ENCODE assay signal across 36 cellular contexts in the genomic region with DNA sequence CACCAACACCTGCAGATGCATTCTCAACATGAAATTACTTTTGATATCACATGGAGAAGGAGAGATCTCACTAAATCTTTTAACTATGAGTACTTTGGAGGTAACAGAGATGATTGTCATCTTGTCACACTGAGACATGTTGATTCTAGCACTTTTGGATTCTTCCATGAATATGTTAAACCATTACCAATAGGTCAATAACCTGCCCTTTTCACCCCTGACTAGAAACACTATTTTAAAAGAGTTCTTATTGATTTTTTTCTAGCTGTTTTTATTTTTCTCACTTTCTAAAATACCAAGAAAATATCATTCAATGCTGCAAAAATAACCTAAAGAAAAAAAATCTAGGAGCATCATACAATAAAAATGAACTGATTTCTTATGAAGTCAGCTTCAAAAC. TPM values are rescaled to one million over a fixed set of nuclear protein-coding genes. Genes with fewer than 3 reads are reported as not detected.
"Had no signal": no experiment of that assay in that cellular context is flagged by ENCODE, and none has a peak within 500 bp of the region (broad histone marks: within the 10 kb centered on the region; RNA-seq: fewer than 3 reads in every experiment).

No MANE protein-coding gene starts in this region.

- H3K9me3 ChIP-seq: MG63 had no signal

- H3K36me3 ChIP-seq: MG63 had no signal

- H3K27me3 ChIP-seq: MG63 had no signal

- DNase-seq: Karpas-422, Kasumi-1, MG63, MM.1S, MV-4-11, NCI-H1048, NCI-H1092, NCI-H1092 treated with DMSO at 0.1 percent for 48 hours, NCI-H1105, NCI-H1105 treated with DMSO at 0.1 percent for 48 hours, NCI-H1417, NCI-H1417 treated with DMSO at 0.1 percent for 48 hours, NCI-H1436, NCI-H1436 treated with DMSO at 0.1 percent for 48 hours, NCI-H146, NCI-H1694, NCI-H1694 treated with DMSO at 0.1 percent for 48 hours, NCI-H187, NCI-H187 treated with DMSO at 0.1 percent for 48 hours, NCI-H1930, NCI-H2029, NCI-H2029 treated with DMSO at 0.1 percent for 48 hours, NCI-H2081, NCI-H2081 treated with DMSO at 0.1 percent for 48 hours, NCI-H2107, NCI-H2171, NCI-H2171 treated with DMSO at 0.1 percent for 48 hours, NCI-H2227 treated with DMSO at 0.1 percent for 48 hours, NCI-H226, NCI-H345, NCI-H446, NCI-H446 treated with DMSO at 0.1 percent for 48 hours, NCI-H510A, NCI-H510A treated with DMSO at 0.1 percent for 48 hours had no signal

- H3K4me3 ChIP-seq: MG63 had no signal

RNA-seq across cellular contexts. Expression of gene PCDH15, which starts 27.5 kb away (rescaled TPM):
- total RNA-seq: M059J, MCF 10A had no signal
